Comparison of ENCODE assay signal across 11 cellular contexts in genomic region chr12:998020-998874, GRCh38. TPM values are rescaled to one million over a fixed set of nuclear protein-coding genes. Genes with fewer than 3 reads are reported as not detected.
DNase-seq lines count a peak whose midpoint lies in the region; ATAC-seq and TF ChIP-seq lines count a peak whose summit lies in the region.
"Had no signal": no experiment of that assay in that cellular context is flagged by ENCODE, and none has a peak within 500 bp of the region (broad histone marks: within the 10 kb centered on the region; RNA-seq: fewer than 3 reads in every experiment).

No MANE protein-coding gene starts in this region.

- CTCF ChIA-PET in HEK293 (lab: Yijun Ruan, JAX), result interaction anchor here (0.7 to 2.3 kb wide), 2 partner anchors 94 to 135 kb away, joined by 3 to 6 read pairs; no protein-coding TSS in a partner anchor

- H3K4me3 ChIP-seq in HEK293 (ENCODE audit: low read depth, low read length) (no peak overlapping the region), OCI-LY3 (ENCODE audit: low read length) (no peak overlapping the region), liver (ENCODE audit: low read depth in 1 of 3, low read length in 3 of 3) (no peak overlapping the region), HAP-1 (no peak overlapping the region)
- H3K4me3 ChIP-seq: vagina had no signal

- H3K4me1 ChIP-seq in HEK293 (ENCODE audit: control insufficient read depth, insufficient read depth, low read length) (no peaks in the 10 kb centered on the region), OCI-LY3 (ENCODE audit: low read length) (peaks cover 13% of the 10 kb centered on the region), liver (ENCODE audit: control insufficient read depth in 4 of 4, insufficient read depth in 4 of 4, low read length in 3 of 4) (peaks cover 0 to 4% (median 2%) of the 10 kb centered on the region in 4 donors), HAP-1 (peaks cover 2% of the 10 kb centered on the region)

- H3K27ac ChIP-seq in HEK293 (ENCODE audit: extremely low read depth, low read depth, low read length), result no peak overlapping the region
- H3K27ac ChIP-seq in OCI-LY3 (ENCODE audit: low read length), result no peak overlapping the region
- peak overlapping the region in 1 of 2 donors; percentile 3 for H3K27ac ChIP-seq in liver (ENCODE audit: low read depth in 1 of 2, low read length in 2 of 2)
- H3K27ac ChIP-seq: vagina had no signal

- H3K9ac ChIP-seq in OCI-LY3 (ENCODE audit: low read length) (no peak overlapping the region), liver (ENCODE audit: low read depth in 1 of 2, low read length in 2 of 2) (no peak overlapping the region)

- 92% methylated on average over 6 of the region's 6 CpGs for WGBS in liver

- POLR2A ChIA-PET in HEK293 (lab: Yijun Ruan, JAX), result no interaction called here

- TF ChIP-seq CTCF in HEK293 (tag by site-specific recombination; IDR thresholded peaks at IDR 0.05), result no peak
- TF ChIP-seq CTCF in OCI-LY3 (IDR thresholded peaks at IDR 0.05; ENCODE audit: low read depth, low read length), result no peak
- no peak for TF ChIP-seq CTCF in liver (IDR thresholded peaks at IDR 0.05; ENCODE audit: low read depth, low read length, missing input control)

- ATAC-seq in GM18517 (IDR thresholded peaks at IDR 0.05; ENCODE audit: unreplicated experiment), result peak; percentile 85
- ATAC-seq in left colon, result no peak
- ATAC-seq: natural killer cell had no signal

- TF ChIP-seq RAD21 in liver (IDR thresholded peaks at IDR 0.05), result peak in 1 of 2 donors; percentile 35

- in situ Hi-C loops in HAP-1 (cut with MboI; ENCODE audit: low sequenced_read_pairs), result no loop called here

- peaks cover 12% of the 10 kb centered on the region for H4K20me1 ChIP-seq in OCI-LY3 (ENCODE audit: insufficient read depth, low read length)

- H3K79me2 ChIP-seq in OCI-LY3 (ENCODE audit: low read length), result peaks cover 25% of the 10 kb centered on the region

- H3K27me3 ChIP-seq in OCI-LY3 (ENCODE audit: low read depth, low read length), result no peaks in the 10 kb centered on the region
- no peaks in the 10 kb centered on the region for H3K27me3 ChIP-seq in liver (ENCODE audit: control insufficient read depth in 4 of 4, insufficient read depth in 4 of 4, low read length in 3 of 4)
- H3K27me3 ChIP-seq in HAP-1 (ENCODE audit: low read depth), result no peaks in the 10 kb centered on the region
- H3K27me3 ChIP-seq: vagina had no signal

- H3K9me3 ChIP-seq in HEK293 (ENCODE audit: control insufficient read depth, insufficient read depth, low read depth, low read length), result no peaks in the 10 kb centered on the region
- H3K9me3 ChIP-seq in OCI-LY3 (ENCODE audit: insufficient read depth, low read length), result no peaks in the 10 kb centered on the region
- no peaks in the 10 kb centered on the region for H3K9me3 ChIP-seq in liver (ENCODE audit: control insufficient read depth in 4 of 4, low read length in 3 of 4)
- no peaks in the 10 kb centered on the region for H3K9me3 ChIP-seq in HAP-1
- H3K9me3 ChIP-seq: vagina had no signal

- intact Hi-C loops in left colon (cut with DNase I, micrococcal nuclease), result no loop called here

- H3K4me2 ChIP-seq in OCI-LY3 (ENCODE audit: low read length), result peak overlapping the region; percentile 37

- DNase-seq in activated effector memory CD4-positive, alpha-beta T cell treated with anti-CD3 and anti-CD28 coated beads, Interleukin-2, amount 50 U/mL, for 16 hours, result no peak
- no peak for DNase-seq in left colon
- DNase-seq in HT-29 (ENCODE audit: low spot score), result no peak
- DNase-seq in HAP-1 (ENCODE audit: low spot score in 2 of 2), result no peak
- DNase-seq: natural killer cell, NCI-H2227 treated with DMSO at 0.1 percent for 48 hours had no signal

- H3K36me3 ChIP-seq in HEK293 (ENCODE audit: control insufficient read depth in 2 of 2, insufficient read depth in 1 of 2, low read length in 2 of 2) (peaks cover 4 to 10% of the 10 kb centered on the region in 2 experiments; a peak in 2 of 3 replicates), OCI-LY3 (replicated peaks; ENCODE audit: low read depth, low read length) (peaks cover 7% of the 10 kb centered on the region), liver (ENCODE audit: control insufficient read depth in 4 of 4, insufficient read depth in 3 of 4, low read depth in 1 of 4, low read length in 3 of 4) (no peaks in the 10 kb centered on the region), HAP-1 (replicated peaks) (peaks cover 3% of the 10 kb centered on the region; the same call in 1 of the 2 replicates)
- H3K36me3 ChIP-seq: vagina had no signal

- H2AFZ ChIP-seq in OCI-LY3 (ENCODE audit: low read depth, low read length), result no peak overlapping the region

TF ChIP-seq in HEK293, 187 proteins besides CTCF, POLR2A, EP300 and RAD21 (continues in another document):
- TF ChIP-seq ZNF37A (tag by site-specific recombination; IDR thresholded peaks at IDR 0.05), result no peak
- no peak for TF ChIP-seq INSM2 (tag by site-specific recombination; IDR thresholded peaks at IDR 0.05)
- no peak for TF ChIP-seq ZNF184 (tag by site-specific recombination; IDR thresholded peaks at IDR 0.05)
- TF ChIP-seq ZFP41 (tag by site-specific recombination; IDR thresholded peaks at IDR 0.05; ENCODE audit: borderline replicate concordance), result no peak
- TF ChIP-seq PRDM6 (tag by site-specific recombination; IDR thresholded peaks at IDR 0.05), result 0 out of 2 replicates have a peak, but pooled peaks have one; percentile 1

TF ChIP-seq in liver, 16 proteins besides CTCF, POLR2A, EP300 and RAD21:
- TF ChIP-seq TAF1 (conservative IDR thresholded peaks at IDR 0.05), result no peak
- peak; percentile 43 for TF ChIP-seq HNF4G (IDR thresholded peaks at IDR 0.05)
- peak; percentile 40 for TF ChIP-seq SP1 (IDR thresholded peaks at IDR 0.05)
- TF ChIP-seq HNF4A (conservative IDR thresholded peaks at IDR 0.05), result peak; percentile 29 to 92
- TF ChIP-seq FOXA2 (IDR thresholded peaks at IDR 0.05), result no peak
- peak in 1 of 2 donors; percentile 57 for TF ChIP-seq RXRA (IDR thresholded peaks at IDR 0.05)

RNA-seq across cellular contexts. Expression of gene ERC1, which starts 7.2 kb away (rescaled TPM):
- 10 to 100 TPM in 1 of 2 donors, 1 to 10 TPM in 1; 8.0 to 50.2 TPM for total RNA-seq in liver
- 10 to 100 TPM in 1 of 2 donors, 1 to 10 TPM in 1; 6.2 to 12.5 TPM for polyA plus RNA-seq in liver
- 10 to 100 TPM; 43.1 to 46.0 TPM for total RNA-seq in left colon
- total RNA-seq in HT-29 (2014; rRNA removed; shearing (Covaris generic)), result 10.0 and 11.6 TPM in 2 replicates

RNA-seq across cellular contexts. Expression of gene RAD52, which starts 48.8 kb away (rescaled TPM):
- 10 to 100 TPM in 1 of 2 donors, 1 to 10 TPM in 1; 9.3 to 14.2 TPM for total RNA-seq in liver
- polyA plus RNA-seq in liver, result 1 to 10 TPM; 3.7 to 4.0 TPM
- total RNA-seq in left colon, result 10 to 100 TPM; 20.9 to 26.3 TPM
- 1.9 and 9.1 TPM in 2 replicates for total RNA-seq in HT-29 (2014; rRNA removed; shearing (Covaris generic))
